37 cellular contexts compared by ENCODE assay signal in the genomic region with DNA sequence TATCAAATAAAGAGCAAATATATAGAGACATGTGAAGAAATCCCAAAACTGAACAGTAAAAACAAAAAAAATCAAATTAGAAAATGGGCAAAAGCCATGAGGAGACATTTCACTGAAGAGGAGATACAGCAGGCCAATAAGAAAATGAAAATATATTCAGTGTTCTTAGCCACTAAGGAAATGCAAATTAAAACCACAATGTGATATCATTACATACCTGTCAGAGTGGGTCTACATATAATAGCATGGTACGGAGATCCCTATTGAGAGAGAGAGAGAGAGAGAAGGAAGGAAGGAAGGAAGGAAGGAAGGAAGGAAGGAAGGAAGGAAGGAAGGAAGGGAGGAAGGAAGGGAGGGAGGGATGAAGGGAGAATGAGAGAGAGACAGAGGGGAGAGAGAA.
"Had no signal": no experiment of that assay in that cellular context is flagged by ENCODE, and none has a peak within 500 bp of the region (broad histone marks: within the 10 kb centered on the region; RNA-seq: fewer than 3 reads in every experiment).

No MANE protein-coding gene starts in this region.

- FAIRE-seq: bronchial epithelial cell, TTC549 had no signal

- H3K27me3 Mint-ChIP-seq: activated B cell treated with CpG ODN at 0.5 μM for 24 hours; activated CD4-positive, alpha-beta memory T cell treated with anti-CD3 and anti-CD28 coated beads for 36 hours; activated CD4-positive, alpha-beta T cell treated with anti-CD3 and anti-CD28 coated beads, Interleukin-2, amount 10 ng/mL, durations not matched to agents 24 days and 14 days; activated CD8-positive, alpha-beta T cell treated with anti-CD3 and anti-CD28 coated beads for 36 hours; activated naive CD8-positive, alpha-beta T cell treated with anti-CD3 and anti-CD28 coated beads for 36 hours; activated T-helper 17 cell treated with anti-CD3 and anti-CD28 coated beads, Interleukin-2, amount 50 U/mL, for 72 hours; brain; central memory CD8-positive, alpha-beta T cell had no signal

- H3K4me1 Mint-ChIP-seq: activated B cell treated with CpG ODN at 0.5 μM for 24 hours; activated CD4-positive, alpha-beta T cell treated with anti-CD3 and anti-CD28 coated beads, Interleukin-2, amount 10 ng/mL, durations not matched to agents 24 days and 14 days; activated naive CD8-positive, alpha-beta T cell treated with anti-CD3 and anti-CD28 coated beads for 36 hours; activated T-helper 17 cell treated with anti-CD3 and anti-CD28 coated beads, Interleukin-2, amount 50 U/mL, for 72 hours; brain; central memory CD8-positive, alpha-beta T cell had no signal

- H3K9me3 ChIP-seq: adrenal gland had no signal

- H3K4me3 ChIP-seq: adrenal gland, cardiac muscle cell had no signal

- H3K4me1 ChIP-seq: adrenal gland had no signal

- H3K36me3 Mint-ChIP-seq: activated CD4-positive, alpha-beta memory T cell treated with anti-CD3 and anti-CD28 coated beads for 36 hours; activated naive CD4-positive, alpha-beta T cell treated with anti-CD3 and anti-CD28 coated beads, Interleukin-2, amount 50 U/mL, for 72 hours; activated naive CD8-positive, alpha-beta T cell treated with anti-CD3 and anti-CD28 coated beads for 36 hours; brain had no signal

- H3K27ac Mint-ChIP-seq: activated B cell treated with CpG ODN at 0.5 μM for 24 hours; activated CD4-positive, alpha-beta memory T cell treated with anti-CD3 and anti-CD28 coated beads for 36 hours; activated CD4-positive, alpha-beta T cell treated with anti-CD3 and anti-CD28 coated beads, Interleukin-2, amount 10 ng/mL, durations not matched to agents 24 days and 14 days; activated CD8-positive, alpha-beta T cell treated with anti-CD3 and anti-CD28 coated beads for 36 hours; activated naive CD4-positive, alpha-beta T cell treated with anti-CD3 and anti-CD28 coated beads for 36 hours; activated naive CD4-positive, alpha-beta T cell treated with anti-CD3 and anti-CD28 coated beads, Interleukin-2, amount 50 U/mL, for 72 hours; activated naive CD8-positive, alpha-beta T cell treated with anti-CD3 and anti-CD28 coated beads for 36 hours; activated T-cell treated with anti-CD3 and anti-CD28 coated beads, Interleukin-2, amount 50 U/mL, for 72 hours; activated T-helper 1 cell treated with anti-CD3 and anti-CD28 coated beads, Interleukin-12 subunit alpha, Interleukin-12 subunit beta, Interleukin-2, Interleukin-4 antibody, amounts not matched to agents 30 ng/mL and 10 ng/mL and 1 ng/mL, durations not matched to agents 14 hours and 24 hours and 36 hours; activated T-helper 17 cell treated with anti-CD3 and anti-CD28 coated beads, Interleukin-2, amount 50 U/mL, for 72 hours; T-helper 1 cell treated with Interleukin-12 subunit alpha and Interleukin-12 subunit beta and Interleukin-4 antibody, amounts not matched to agents 30 μg/mL and 1 μg/mL, for 36 hours; T-helper 2 cell treated with Interferon-gamma antibody and Interleukin-4, amounts not matched to agents 5 μg/mL and 100 μg/mL, for 36 hours had no signal

- DNase-seq: activated B cell treated with CpG ODN at 0.5 μM for 24 hours; activated CD4-positive, alpha-beta memory T cell treated with anti-CD3 and anti-CD28 coated beads for 36 hours; activated CD4-positive, alpha-beta T cell treated with anti-CD3 and anti-CD28 coated beads for 4 hours; activated CD4-positive, alpha-beta T cell treated with anti-CD3 and anti-CD28 coated beads, Interleukin-2, amount 10 ng/mL, durations not matched to agents 24 days and 14 days; activated CD4-positive, alpha-beta T cell treated with anti-CD3 and anti-CD28 coated beads, Interleukin-2, amount 50 U/mL, for 1 hour; activated CD4-positive, alpha-beta T cell treated with anti-CD3 and anti-CD28 coated beads, Interleukin-2, amount 50 U/mL, for 4 hours; activated CD4-positive, CD25-positive, alpha-beta regulatory T cell treated with anti-CD3 and anti-CD28 coated beads, Interleukin-2, amount 50 U/mL, for 72 hours; activated CD8-positive, alpha-beta memory T cell treated with anti-CD3 and anti-CD28 coated beads, Interleukin-2, amount 50 U/mL, for 4 hours; activated CD8-positive, alpha-beta T cell treated with anti-CD3 and anti-CD28 coated beads for 36 hours; activated effector memory CD4-positive, alpha-beta T cell treated with anti-CD3 and anti-CD28 coated beads, Interleukin-2, amount 50 U/mL, for 16 hours; activated gamma-delta T cell treated with Interleukin-2 at 50 U/mL for 16 hours; activated naive CD4-positive, alpha-beta T cell; activated naive CD4-positive, alpha-beta T cell treated with anti-CD3 and anti-CD28 coated beads for 36 hours; activated naive CD4-positive, alpha-beta T cell treated with anti-CD3 and anti-CD28 coated beads, Interleukin-2, amount 50 U/mL, for 16 hours; activated naive CD8-positive, alpha-beta T cell treated with anti-CD3 and anti-CD28 coated beads for 36 hours; activated T-cell treated with anti-CD3 and anti-CD28 coated beads for 4 hours; activated T-cell treated with anti-CD3 and anti-CD28 coated beads, Interleukin-2, amount 50 U/mL, for 1 hour; activated T-cell treated with anti-CD3 and anti-CD28 coated beads, Interleukin-2, amount 50 U/mL, for 4 hours; activated T-cell treated with anti-CD3 and anti-CD28 coated beads, Interleukin-2, amount 50 U/mL, for 72 hours; adrenal gland; amniotic stem cell; aorta; caudate nucleus; T-helper 1 cell; T-helper 2 cell; T-helper 9 cell had no signal

- H3K36me3 ChIP-seq: adrenal gland, cardiac muscle cell had no signal

- H3K9me3 Mint-ChIP-seq: activated B cell treated with CpG ODN at 0.5 μM for 24 hours; activated CD4-positive, alpha-beta memory T cell treated with anti-CD3 and anti-CD28 coated beads for 36 hours; activated CD4-positive, alpha-beta T cell treated with anti-CD3 and anti-CD28 coated beads, Interleukin-2, amount 10 ng/mL, durations not matched to agents 24 days and 14 days; activated CD8-positive, alpha-beta T cell treated with anti-CD3 and anti-CD28 coated beads for 36 hours; activated naive CD4-positive, alpha-beta T cell treated with anti-CD3 and anti-CD28 coated beads for 36 hours; activated naive CD4-positive, alpha-beta T cell treated with anti-CD3 and anti-CD28 coated beads, Interleukin-2, amount 50 U/mL, for 72 hours; activated naive CD8-positive, alpha-beta T cell treated with anti-CD3 and anti-CD28 coated beads for 36 hours; activated T-cell treated with anti-CD3 and anti-CD28 coated beads, Interleukin-2, amount 50 U/mL, for 4 hours; activated T-helper 1 cell treated with anti-CD3 and anti-CD28 coated beads, Interleukin-12 subunit alpha, Interleukin-12 subunit beta, Interleukin-2, Interleukin-4 antibody, amounts not matched to agents 30 ng/mL and 10 ng/mL and 1 ng/mL, durations not matched to agents 14 hours and 24 hours and 36 hours; activated T-helper 17 cell treated with anti-CD3 and anti-CD28 coated beads, Interleukin-2, amount 50 U/mL, for 72 hours; brain; central memory CD8-positive, alpha-beta T cell; T-helper 1 cell treated with Interleukin-12 subunit alpha and Interleukin-12 subunit beta and Interleukin-4 antibody, amounts not matched to agents 30 μg/mL and 1 μg/mL, for 36 hours; T-helper 2 cell treated with Interferon-gamma antibody and Interleukin-4, amounts not matched to agents 5 μg/mL and 100 μg/mL, for 36 hours had no signal

- H3K27me3 ChIP-seq: adrenal gland, cardiac muscle cell had no signal

- H3K4me3 Mint-ChIP-seq: activated B cell treated with CpG ODN at 0.5 μM for 24 hours; activated CD4-positive, alpha-beta memory T cell treated with anti-CD3 and anti-CD28 coated beads for 36 hours; activated CD4-positive, alpha-beta T cell treated with anti-CD3 and anti-CD28 coated beads, Interleukin-2, amount 10 ng/mL, durations not matched to agents 24 days and 14 days; activated CD8-positive, alpha-beta T cell treated with anti-CD3 and anti-CD28 coated beads for 36 hours; activated naive CD4-positive, alpha-beta T cell treated with anti-CD3 and anti-CD28 coated beads for 36 hours; activated naive CD8-positive, alpha-beta T cell treated with anti-CD3 and anti-CD28 coated beads for 36 hours; activated T-cell treated with anti-CD3 and anti-CD28 coated beads, Interleukin-2, amount 50 U/mL, for 4 hours; activated T-helper 1 cell treated with anti-CD3 and anti-CD28 coated beads, Interleukin-12 subunit alpha, Interleukin-12 subunit beta, Interleukin-2, Interleukin-4 antibody, amounts not matched to agents 30 ng/mL and 10 ng/mL and 1 ng/mL, durations not matched to agents 14 hours and 24 hours and 36 hours; activated T-helper 17 cell treated with anti-CD3 and anti-CD28 coated beads, Interleukin-2, amount 50 U/mL, for 72 hours; brain; central memory CD8-positive, alpha-beta T cell; T-helper 1 cell treated with Interleukin-12 subunit alpha and Interleukin-12 subunit beta and Interleukin-4 antibody, amounts not matched to agents 30 μg/mL and 1 μg/mL, for 36 hours; T-helper 2 cell treated with Interferon-gamma antibody and Interleukin-4, amounts not matched to agents 5 μg/mL and 100 μg/mL, for 36 hours had no signal

- ATAC-seq: activated CD8-positive, alpha-beta T cell treated with anti-CD3 and anti-CD28 coated beads for 36 hours; activated naive CD4-positive, alpha-beta T cell treated with anti-CD3 and anti-CD28 coated beads, Interleukin-2, amount 50 U/mL, for 72 hours; activated T-cell treated with anti-CD3 and anti-CD28 coated beads, Interleukin-2, amount 50 U/mL, for 4 hours; activated T-cell treated with anti-CD3 and anti-CD28 coated beads, Interleukin-2, amount 50 U/mL, for 72 hours; activated T-helper 17 cell treated with anti-CD3 and anti-CD28 coated beads, Interleukin-2, amount 50 U/mL, for 72 hours had no signal

- H3K27ac ChIP-seq: adrenal gland, cardiac muscle cell, VCaP had no signal
